ENCODE assay signal across 8 cellular contexts in the genomic region with DNA sequence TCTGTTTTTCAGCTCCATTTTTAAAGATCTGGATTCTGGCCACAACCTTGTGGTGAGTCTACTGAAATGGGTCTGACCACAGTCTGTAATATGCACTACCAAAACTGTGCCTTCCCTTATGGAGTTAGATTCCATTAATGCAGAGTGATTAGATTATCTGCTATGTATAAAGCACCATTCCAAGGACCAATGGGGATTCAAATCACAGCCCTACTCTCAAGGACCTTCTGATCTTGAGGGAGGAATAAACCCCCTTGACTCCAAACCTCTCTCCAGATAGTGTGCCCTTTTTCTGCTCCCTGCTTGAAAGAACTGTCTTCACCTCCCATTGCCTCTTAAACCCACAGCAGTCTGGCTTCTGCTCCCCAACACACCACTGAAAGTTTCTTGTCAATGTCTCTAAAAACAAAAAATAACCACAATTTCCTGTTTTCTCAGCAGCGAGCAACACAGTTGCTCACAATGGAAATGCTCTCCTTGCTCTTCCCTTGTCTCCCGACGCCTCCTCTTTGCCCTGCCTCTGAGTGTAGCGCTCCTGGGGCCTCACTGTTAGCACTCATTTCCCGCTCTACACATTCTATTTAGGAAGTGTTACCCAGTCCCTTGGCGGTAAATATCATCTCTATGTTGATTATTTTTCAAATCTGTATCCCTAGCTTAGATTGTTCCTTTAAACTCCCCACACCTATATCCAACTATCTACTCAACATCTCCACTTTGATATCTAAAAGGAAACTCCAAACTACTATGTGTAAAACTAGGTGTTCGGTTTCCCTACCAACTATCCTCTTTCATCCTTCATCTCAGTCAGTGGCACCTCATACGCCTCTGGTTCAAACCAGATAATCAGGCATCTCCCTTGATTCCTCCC. TPM values are rescaled to one million over a fixed set of nuclear protein-coding genes. Genes with fewer than 3 reads are reported as not detected.
A peak's percentile ranks its signal among the peaks of the same experiment; 100 is the strongest.
DNase-seq lines count a peak whose midpoint lies in the region; ATAC-seq and TF ChIP-seq lines count a peak whose summit lies in the region.

No MANE protein-coding gene starts in this region.

- H3K79me1 ChIP-seq in trophoblast cell (ENCODE audit: low read length), result no peaks in the 10 kb centered on the region

- H3K14ac ChIP-seq in trophoblast cell (ENCODE audit: low read length), result no peak overlapping the region

- H4K91ac ChIP-seq in trophoblast cell (ENCODE audit: low read depth, low read length), result no peak overlapping the region

- intact Hi-C loops in heart left ventricle (cut with DNase I), result no loop called here

- H3K9me3 Mint-ChIP-seq in endodermal cell, result no peaks in the 10 kb centered on the region

- TF ChIP-seq POLR2A in heart left ventricle (IDR thresholded peaks at IDR 0.05), result no peak

- H3K4me3 Mint-ChIP-seq in endodermal cell, result no peak overlapping the region

- H2AFZ ChIP-seq in trophoblast cell (ENCODE audit: insufficient read depth, low read length, poor library complexity), result no peak overlapping the region

- 90 to 94% methylated on average over 8 of the region's 8 CpGs for WGBS in endodermal cell (ENCODE audit: insufficient coverage in 1 of 2, insufficient read length in 1 of 2), 2 experiments
- 60 to 67% (median 63%) methylated on average over 8 of the region's 8 CpGs for WGBS in heart left ventricle, 4 donors
- WGBS in trophoblast cell (ENCODE audit: extremely low coverage, insufficient coverage, insufficient read length), result no CpG with 5 or more reads among the region's 8 CpGs

- no peaks in the 10 kb centered on the region for H3K27me3 ChIP-seq in endodermal cell (ENCODE audit: control insufficient read depth, insufficient read depth, low read length, poor library complexity, severe bottlenecking)
- no peaks in the 10 kb centered on the region for H3K27me3 ChIP-seq in heart left ventricle
- no peaks in the 10 kb centered on the region for H3K27me3 ChIP-seq in trophoblast cell (ENCODE audit: insufficient read depth, low read length)

- H3K27me3 Mint-ChIP-seq in endodermal cell (ENCODE audit: insufficient read depth), result no peaks in the 10 kb centered on the region

- no peak overlapping the region for H4K8ac ChIP-seq in trophoblast cell (ENCODE audit: low read depth, low read length)

- no peak overlapping the region for H3K4me2 ChIP-seq in trophoblast cell (ENCODE audit: low read length)

- H3K36me3 Mint-ChIP-seq in endodermal cell (ENCODE audit: low read depth), result peaks cover 7% of the 10 kb centered on the region

- no peak overlapping the region for H2AK5ac ChIP-seq in trophoblast cell (ENCODE audit: low read length)

- H2BK120ac ChIP-seq in trophoblast cell (ENCODE audit: insufficient read depth, low read length, poor library complexity), result no peak overlapping the region

- H3K4me3 ChIP-seq in endodermal cell (ENCODE audit: low read length) (no peak overlapping the region), heart left ventricle (no peak overlapping the region), trophoblast cell (ENCODE audit: low read depth, low read length) (no peak overlapping the region)

- ATAC-seq in GM18520 (IDR thresholded peaks at IDR 0.05; ENCODE audit: unreplicated experiment) (peak; percentile 89), heart left ventricle (no peak)

- H3K4me1 ChIP-seq in endodermal cell (ENCODE audit: control insufficient read depth, insufficient read depth, low read length) (no peaks in the 10 kb centered on the region), heart left ventricle (peaks cover 0 to 14% (median 0%) of the 10 kb centered on the region in 12 donors), trophoblast cell (ENCODE audit: control insufficient read depth in 1 of 2, insufficient read depth in 2 of 2, low read length in 2 of 2) (no peaks in the 10 kb centered on the region)

- H2BK5ac ChIP-seq in trophoblast cell (ENCODE audit: low read depth, low read length, poor library complexity), result no peak overlapping the region

- H3K23ac ChIP-seq in trophoblast cell (ENCODE audit: low read length), result no peak overlapping the region

- H3K9me3 ChIP-seq in endodermal cell (ENCODE audit: control insufficient read depth, low read length), result peaks cover 4% of the 10 kb centered on the region
- H3K9me3 ChIP-seq in heart left ventricle, result no peaks in the 10 kb centered on the region
- H3K9me3 ChIP-seq in trophoblast cell (ENCODE audit: insufficient read depth, low read depth, low read length), result no peaks in the 10 kb centered on the region

- TF ChIP-seq CTCF in endodermal cell (conservative IDR thresholded peaks at IDR 0.05), result no peak
- TF ChIP-seq CTCF in heart left ventricle (IDR thresholded peaks at IDR 0.05), result no peak

- no peak overlapping the region for H3K18ac ChIP-seq in trophoblast cell (ENCODE audit: low read length)

- H3K9ac ChIP-seq in endodermal cell (ENCODE audit: extremely low read depth, low read length, poor library complexity, severe bottlenecking) (no peak overlapping the region), trophoblast cell (ENCODE audit: low read length) (no peak overlapping the region)

- H3K36me3 ChIP-seq in endodermal cell (ENCODE audit: control insufficient read depth, insufficient read depth, low read length) (no peaks in the 10 kb centered on the region), heart left ventricle (no peaks in the 10 kb centered on the region), trophoblast cell (ENCODE audit: control insufficient read depth in 1 of 2, insufficient read depth in 2 of 2, low read length in 2 of 2) (no peaks in the 10 kb centered on the region)

- DNase-seq in H4 (ENCODE audit: low spot score), result peak; percentile 69
- peak; percentile 88 for DNase-seq in MV-4-11 (lab: John Stamatoyannopoulos, UW)
- DNase-seq in endodermal cell, result no peak
- no peak for DNase-seq in heart left ventricle
- no peak for DNase-seq in NCI-H146 treated with DMSO at 0.1 percent for 48 hours (lab: John Stamatoyannopoulos, UW; ENCODE audit: unreplicated experiment)
- no peak for DNase-seq in trophoblast cell
- no peak for DNase-seq in islet precursor cell

- no peak overlapping the region for H3K4ac ChIP-seq in trophoblast cell (ENCODE audit: low read depth, low read length)

- peak overlapping the region; percentile 25 for H3K27ac Mint-ChIP-seq in endodermal cell

- H3K4me1 Mint-ChIP-seq in endodermal cell, result peaks cover 2% of the 10 kb centered on the region

- H3K27ac ChIP-seq in endodermal cell (ENCODE audit: low read depth, low read length) (no peak overlapping the region), heart left ventricle (peak overlapping the region in 1 of 12 donors; percentile 40), trophoblast cell (ENCODE audit: low read depth, low read length) (no peak overlapping the region)

- H2BK12ac ChIP-seq in trophoblast cell (ENCODE audit: low read length), result no peak overlapping the region

- no peak overlapping the region for H4K12ac ChIP-seq in trophoblast cell (ENCODE audit: low read depth, low read length)

- H3K79me2 ChIP-seq in trophoblast cell (ENCODE audit: control insufficient read depth, insufficient read depth, low read length, poor library complexity), result no peaks in the 10 kb centered on the region

RNA-seq across cellular contexts. Expression of gene PCNX2, which starts 13.6 kb away (rescaled TPM):
- 14.7 and 18.6 TPM in 2 replicates for total RNA-seq in H4 (2014; rRNA removed; shearing (Covaris generic))
- total RNA-seq in endodermal cell, result 10 to 100 TPM; 23.9 to 39.1 TPM
- 11.8 TPM for polyA plus RNA-seq in endodermal cell (2013, experiment 1 of 2)
- polyA plus RNA-seq in endodermal cell (2013, experiment 2 of 2), result 6.7 TPM
- total RNA-seq in heart left ventricle, result 1 to 10 TPM in 8 of 9 donors, under 1 TPM in 1; 0.90 to 5.3 (median 2.3) TPM
- polyA plus RNA-seq in heart left ventricle, result under 1 TPM; 0.27 to 0.32 TPM
- polyA plus RNA-seq in trophoblast cell (2013), result 3.7 and 4.1 TPM in 2 replicates

RNA-seq across cellular contexts. Expression of gene MAP3K21, which starts 45.6 kb away (rescaled TPM):
- 2.6 and 5.1 TPM in 2 replicates for total RNA-seq in H4 (2014; rRNA removed; shearing (Covaris generic))
- 10 to 100 TPM in 1 of 2 donors, 1 to 10 TPM in 1; 9.4 to 14.6 TPM for total RNA-seq in endodermal cell
- 2.2 TPM for polyA plus RNA-seq in endodermal cell (2013, experiment 1 of 2)
- 2.0 TPM for polyA plus RNA-seq in endodermal cell (2013, experiment 2 of 2)
- total RNA-seq in heart left ventricle, result under 1 TPM; 0.14 to 0.86 (median 0.26) TPM
- under 1 TPM; 0.14 to 0.23 TPM for polyA plus RNA-seq in heart left ventricle
- polyA plus RNA-seq in trophoblast cell (2013), result 0.74 and 0.89 TPM in 2 replicates

Comparison
In these comparisons a context has a peak if more than half of its experiments do, and no peak if none do; other contexts are left out.
1. DNase-seq: peak in H4 (single experiment) and MV-4-11 (single experiment); none in endodermal cell (single experiment), heart left ventricle (0 of 5), NCI-H146 treated with DMSO at 0.1 percent for 48 hours (single experiment), trophoblast cell (0 of 2) and islet precursor cell (single experiment).